Comparison of ENCODE assay signal across 8 cellular contexts in genomic region chr14:100285021-100285912, GRCh38. TPM values are rescaled to one million over a fixed set of nuclear protein-coding genes. Genes with fewer than 3 reads are reported as not detected.
DNase-seq lines count a peak whose midpoint lies in the region; ATAC-seq and TF ChIP-seq lines count a peak whose summit lies in the region.

No MANE protein-coding gene starts in this region.

- H3K27ac ChIP-seq in RWPE2 (ENCODE audit: poor library complexity, severe bottlenecking), result peak overlapping the region; percentile 39
- peak overlapping the region; percentile 93 for H3K27ac ChIP-seq in psoas muscle
- peak overlapping the region; percentile 94 for H3K27ac ChIP-seq in vagina

- 0 to 1% (median 1%) methylated on average over 35 to 82 of the region's 82 CpGs for WGBS in psoas muscle, 3 donors

- ATAC-seq in GM19438 (IDR thresholded peaks at IDR 0.05; ENCODE audit: low read depth, unreplicated experiment) (peak; percentile 80), HG03565 (IDR thresholded peaks at IDR 0.05; ENCODE audit: unreplicated experiment) (peak; percentile 84), RWPE2 (ENCODE audit: low read depth) (peak; percentile 68), psoas muscle (peak; percentile 83 to 86 (median 84))

- H3K4me1 ChIP-seq in RWPE2 (ENCODE audit: insufficient read depth, poor library complexity, severe bottlenecking), result peaks cover 22% of the 10 kb centered on the region
- peaks cover 47% of the 10 kb centered on the region for H3K4me1 ChIP-seq in psoas muscle
- H3K4me1 ChIP-seq in vagina, result peaks cover 39% of the 10 kb centered on the region

- no peaks in the 10 kb centered on the region for H3K27me3 ChIP-seq in RWPE2 (ENCODE audit: insufficient read depth, poor library complexity, severe bottlenecking)
- H3K27me3 ChIP-seq in psoas muscle (ENCODE audit: insufficient read depth in 3 of 3, low read length in 2 of 3), result no peaks in the 10 kb centered on the region
- no peaks in the 10 kb centered on the region for H3K27me3 ChIP-seq in vagina

- TF ChIP-seq CTCF in RWPE2 (IDR thresholded peaks at IDR 0.05; ENCODE audit: poor library complexity, severe bottlenecking), result peak; percentile 99
- peak; percentile 67 for TF ChIP-seq CTCF in psoas muscle (IDR thresholded peaks at IDR 0.05)
- TF ChIP-seq CTCF in vagina (IDR thresholded peaks at IDR 0.05), result peak; percentile 64 to 72 (median 68)

- peaks cover 1% of the 10 kb centered on the region; the same call in 1 of the 2 replicates for H3K36me3 ChIP-seq in RWPE2 (ENCODE audit: low read depth)
- no peaks in the 10 kb centered on the region for H3K36me3 ChIP-seq in psoas muscle (ENCODE audit: insufficient read depth in 1 of 2, low read depth in 1 of 2)
- H3K36me3 ChIP-seq in vagina, result no peaks in the 10 kb centered on the region

- DNase-seq in DMS79 (lab: John Stamatoyannopoulos, UW), result peak; percentile 47
- DNase-seq in RWPE2 (ENCODE audit: low spot score), result no peak
- DNase-seq in activated naive CD4-positive, alpha-beta T cell treated with anti-CD3 and anti-CD28 coated beads, Interleukin-2, amount 50 U/mL, for 16 hours, result peak; percentile 82
- peak; percentile 88 for DNase-seq in cardiac septum (ENCODE audit: low spot score)
- DNase-seq in psoas muscle, result peak; percentile 75 to 86
- no peak for DNase-seq in vagina (ENCODE audit: extremely low spot score in 2 of 2)

- intact Hi-C loops in cardiac septum (cut with DNase I) (loop anchor here (2.0 to 5.0 kb wide), 2 partner anchors 44 to 92 kb away; partner anchors contain the start of gene WDR25), psoas muscle (cut with DNase I) (loop anchor here in 1 of 2 donors (5.0 kb wide), 1 partner anchor 92 kb away; the partner anchor contains the start of gene WDR25), vagina (cut with DNase I) (no loop called here)

- TF ChIP-seq POLR2A in vagina (IDR thresholded peaks at IDR 0.05), result no peak

- no peaks in the 10 kb centered on the region for H3K9me3 ChIP-seq in RWPE2 (ENCODE audit: severe bottlenecking)
- H3K9me3 ChIP-seq in psoas muscle, result no peaks in the 10 kb centered on the region
- H3K9me3 ChIP-seq in vagina, result no peaks in the 10 kb centered on the region

- peak overlapping the region; percentile 88 for H3K4me3 ChIP-seq in RWPE2 (ENCODE audit: severe bottlenecking)
- H3K4me3 ChIP-seq in psoas muscle, result peak overlapping the region; percentile 88
- H3K4me3 ChIP-seq in vagina, result peak overlapping the region; percentile 69 to 89

RNA-seq across cellular contexts. Expression of gene SLC25A29, which starts 21.0 kb away (rescaled TPM):
- total RNA-seq in cardiac septum (29.3 TPM), psoas muscle (10 to 100 TPM in 1 of 4 donors, 1 to 10 TPM in 3; 5.0 to 14.8 (median 7.5) TPM), vagina (58.9 TPM)
- 1 to 10 TPM; 4.5 to 7.2 (median 6.7) TPM for polyA plus RNA-seq in psoas muscle

RNA-seq across cellular contexts. Expression of gene SLC25A47, which starts 37.9 kb away (rescaled TPM):
- total RNA-seq in cardiac septum (not detected), psoas muscle (under 1 TPM in 1 of 4 donors, not detected in 3; 0.12 TPM), vagina (not detected)
- polyA plus RNA-seq in psoas muscle, result under 1 TPM in 1 of 3 donors, not detected in 2; 0.03 TPM

RNA-seq across cellular contexts. Expression of gene YY1, which starts 46.3 kb away (rescaled TPM):
- total RNA-seq in cardiac septum (44.3 TPM), psoas muscle (10 to 100 TPM; 44.6 to 58.4 (median 53.3) TPM), vagina (43.0 TPM)
- polyA plus RNA-seq in psoas muscle, result 10 to 100 TPM; 23.8 to 44.3 (median 34.7) TPM

Comparison
In these comparisons a context has a peak if more than half of its experiments do, and no peak if none do; other contexts are left out.
1. DNase-seq: peak in DMS79 (single experiment), activated naive CD4-positive, alpha-beta T cell treated with anti-CD3 and anti-CD28 coated beads, Interleukin-2, amount 50 U/mL, for 16 hours (single experiment), cardiac septum (single experiment) and psoas muscle (2 of 2); none in RWPE2 (single experiment) and vagina (0 of 2).
2. H3K27ac ChIP-seq: peak in every context shown above with its lines; median percentile 94 in vagina; 93 in psoas muscle; 39 in RWPE2.
3. Peak in every context shown above with its lines, with median percentiles within 50 percentile points of each other: ATAC-seq, H3K4me3 ChIP-seq and CTCF ChIP-seq.